8 cellular contexts compared by ENCODE assay signal in genomic region chr11:57791321-57792059, GRCh38. TPM values are rescaled to one million over a fixed set of nuclear protein-coding genes. Genes with fewer than 3 reads are reported as not detected.
DNase-seq lines count a peak whose midpoint lies in the region; TF ChIP-seq lines count a peak whose summit lies in the region.

No MANE protein-coding gene starts in this region.

- H3K79me2 ChIP-seq in Loucy (ENCODE audit: insufficient read depth, low read length) (0 out of 2 replicates have a peak, but pooled peaks cover 5% of the 10 kb centered on the region), Karpas-422 (ENCODE audit: low read length) (no peaks in the 10 kb centered on the region)

- peaks cover 0 to 1% of the 10 kb centered on the region in 2 donors for H3K27me3 Mint-ChIP-seq in CD8-positive, alpha-beta memory T cell

- H3K27ac Mint-ChIP-seq in CD8-positive, alpha-beta memory T cell, result peak overlapping the region; percentile 80 to 99 (median 96)

- peak overlapping the region in 5 of 7 donors; percentile 62 to 76 (median 73) for H3K4me3 Mint-ChIP-seq in CD8-positive, alpha-beta memory T cell

- H3K36me3 ChIP-seq in CD8-positive, alpha-beta memory T cell (ENCODE audit: insufficient read depth, low read length), result no peaks in the 10 kb centered on the region
- peaks cover 3% of the 10 kb centered on the region; the same call in 1 of the 2 replicates for H3K36me3 ChIP-seq in Loucy (ENCODE audit: insufficient read depth, low read length)
- H3K36me3 ChIP-seq in colonic mucosa, result peaks cover 3% of the 10 kb centered on the region
- peaks cover under 1% of the 10 kb centered on the region for H3K36me3 ChIP-seq in neutrophil
- no peaks in the 10 kb centered on the region for H3K36me3 ChIP-seq in Karpas-422 (ENCODE audit: insufficient read depth, low read length)

- H3K9me3 ChIP-seq in CD8-positive, alpha-beta memory T cell (ENCODE audit: low read length), result no peaks in the 10 kb centered on the region
- no peaks in the 10 kb centered on the region for H3K9me3 ChIP-seq in Loucy (ENCODE audit: insufficient read depth, low read depth, low read length)
- no peaks in the 10 kb centered on the region for H3K9me3 ChIP-seq in colonic mucosa
- no peaks in the 10 kb centered on the region for H3K9me3 ChIP-seq in neutrophil
- no peaks in the 10 kb centered on the region for H3K9me3 ChIP-seq in Karpas-422 (ENCODE audit: low read length)

- H3K4me1 Mint-ChIP-seq in CD8-positive, alpha-beta memory T cell, result peaks cover 33 to 36% (median 36%) of the 10 kb centered on the region in 3 donors

- intact Hi-C loops in colonic mucosa (cut with DNase I), result no loop called here

- H2AFZ ChIP-seq in Loucy (ENCODE audit: low read length) (no peak overlapping the region), Karpas-422 (ENCODE audit: low read length) (no peak overlapping the region)

- peak overlapping the region; percentile 7 for H3K4me3 ChIP-seq in CD8-positive, alpha-beta memory T cell (ENCODE audit: low read length)
- H3K4me3 ChIP-seq in Loucy (ENCODE audit: low read length, poor library complexity, severe bottlenecking) (peak overlapping the region; percentile 69), colonic mucosa (no peak overlapping the region), neutrophil (ENCODE audit: low read depth in 1 of 2, low read length in 1 of 2) (peak overlapping the region; percentile 39 to 47), Karpas-422 (ENCODE audit: low read length) (no peak overlapping the region)

- no peak for TF ChIP-seq CTCF in Loucy (conservative IDR thresholded peaks at IDR 0.05; ENCODE audit: low read length)
- no peak for TF ChIP-seq CTCF in colonic mucosa (IDR thresholded peaks at IDR 0.05)
- TF ChIP-seq CTCF in neutrophil (IDR thresholded peaks at IDR 0.05), result no peak

- peaks cover 22% of the 10 kb centered on the region for H3F3A ChIP-seq in Loucy (ENCODE audit: low read depth)

- POLR2A ChIA-PET in CD8-positive, alpha-beta memory T cell (lab: Charles Lee), result no interaction called here

- CTCF ChIA-PET in CD8-positive, alpha-beta memory T cell (lab: Charles Lee), result interaction anchor here (1.0 to 1.6 kb wide), 2 partner anchors 9 to 45 kb away, joined by 3 to 8 read pairs; no protein-coding TSS in a partner anchor

- H3K9me3 Mint-ChIP-seq in CD8-positive, alpha-beta memory T cell, result no peaks in the 10 kb centered on the region

- H3K27ac ChIP-seq in CD8-positive, alpha-beta memory T cell (ENCODE audit: low read depth, low read length), result peak overlapping the region; percentile 13
- H3K27ac ChIP-seq in colonic mucosa, result peak overlapping the region; percentile 85
- H3K27ac ChIP-seq in neutrophil, result peak overlapping the region; percentile 83
- no peak overlapping the region for H3K27ac ChIP-seq in Karpas-422 (ENCODE audit: low read length)

- DNase-seq in CD8-positive, alpha-beta memory T cell, result peak in 1 of 5 donors; percentile 51
- no peak for DNase-seq in colonic mucosa
- no peak for DNase-seq in effector CD4-positive, alpha-beta T cell
- DNase-seq in Karpas-422, result no peak
- DNase-seq in mucosa of gallbladder (ENCODE audit: low spot score), result no peak
- no peak for DNase-seq in COLO668 (lab: John Stamatoyannopoulos, UW; ENCODE audit: unreplicated experiment)

- no peaks in the 10 kb centered on the region for H3K9me2 ChIP-seq in Loucy (replicated peaks; ENCODE audit: low read depth, low read length)
- no peaks in the 10 kb centered on the region for H3K9me2 ChIP-seq in Karpas-422 (replicated peaks; ENCODE audit: insufficient read depth, low read length)

- H3K27me3 ChIP-seq in CD8-positive, alpha-beta memory T cell (ENCODE audit: insufficient read depth, low read length, poor library complexity, severe bottlenecking), result no peaks in the 10 kb centered on the region
- H3K27me3 ChIP-seq in Loucy (ENCODE audit: insufficient read depth, low read length, poor library complexity, severe bottlenecking) (no peaks in the 10 kb centered on the region), colonic mucosa (no peaks in the 10 kb centered on the region), neutrophil (no peaks in the 10 kb centered on the region), Karpas-422 (ENCODE audit: low read length) (no peaks in the 10 kb centered on the region)

- peak overlapping the region; percentile 90 for H3K4me2 ChIP-seq in Loucy (ENCODE audit: low read depth, low read length, poor library complexity, severe bottlenecking)
- H3K4me2 ChIP-seq in Karpas-422 (ENCODE audit: low read depth, low read length, poor library complexity, severe bottlenecking), result no peak overlapping the region

- H3K4me1 ChIP-seq in CD8-positive, alpha-beta memory T cell (ENCODE audit: insufficient read depth, low read length), result peaks cover 37% of the 10 kb centered on the region
- H3K4me1 ChIP-seq in Loucy (ENCODE audit: insufficient read depth, low read length, poor library complexity, severe bottlenecking) (peaks cover 62% of the 10 kb centered on the region), colonic mucosa (peaks cover 30% of the 10 kb centered on the region), neutrophil (ENCODE audit: control insufficient read depth in 1 of 2, insufficient read depth in 1 of 2, low read depth in 1 of 2, low read length in 1 of 2) (peaks cover 36 to 40% of the 10 kb centered on the region in 2 experiments), Karpas-422 (ENCODE audit: low read length) (no peaks in the 10 kb centered on the region)

- H3K36me3 Mint-ChIP-seq in CD8-positive, alpha-beta memory T cell, result peaks cover 0 to 11% (median 4%) of the 10 kb centered on the region in 3 donors

- H3K9ac ChIP-seq in Loucy (ENCODE audit: low read depth, low read length, poor library complexity, severe bottlenecking) (peak overlapping the region; percentile 55), colonic mucosa (ENCODE audit: low read depth in 2 of 2, low read length in 2 of 2) (peak overlapping the region in 1 of 2 donors; percentile 76), Karpas-422 (ENCODE audit: low read length) (no peak overlapping the region)

- no peaks in the 10 kb centered on the region for H4K20me1 ChIP-seq in Loucy (ENCODE audit: insufficient read depth, low read length, poor library complexity, severe bottlenecking)
- no peaks in the 10 kb centered on the region for H4K20me1 ChIP-seq in Karpas-422 (ENCODE audit: insufficient read depth, low read depth, low read length)

RNA-seq across cellular contexts. Expression of gene CTNND1, which starts 29.9 kb away (rescaled TPM):
- 1 to 10 TPM; 3.1 to 4.4 TPM for total RNA-seq in CD8-positive, alpha-beta memory T cell
- polyA plus RNA-seq in CD8-positive, alpha-beta memory T cell, result 0.95 TPM
- 100 to 1,000 TPM; 375 to 416 TPM for total RNA-seq in colonic mucosa
- 5.7 and 6.0 TPM in 2 replicates for total RNA-seq in Karpas-422 (2014; rRNA removed; shearing (Covaris generic); ENCODE audit: low replicate concordance)
- total RNA-seq in mucosa of gallbladder, result 238 TPM

RNA-seq across cellular contexts. Expression of gene BTBD18, which starts 39.9 kb away (rescaled TPM):
- not detected for total RNA-seq in CD8-positive, alpha-beta memory T cell
- 0.89 TPM for polyA plus RNA-seq in CD8-positive, alpha-beta memory T cell
- total RNA-seq in colonic mucosa (not detected), mucosa of gallbladder (not detected)
- total RNA-seq in Karpas-422 (2014; rRNA removed; shearing (Covaris generic); ENCODE audit: low replicate concordance), result not detected in 2 replicates

RNA-seq across cellular contexts. Expression of gene SELENOH, which starts 50.2 kb away (rescaled TPM):
- 100 to 1,000 TPM; 272 to 276 TPM for total RNA-seq in CD8-positive, alpha-beta memory T cell
- 201 TPM for polyA plus RNA-seq in CD8-positive, alpha-beta memory T cell
- 100 to 1,000 TPM in 1 of 2 donors, 10 to 100 TPM in 1; 86.9 to 140 TPM for total RNA-seq in colonic mucosa
- 112 and 172 TPM in 2 replicates for total RNA-seq in Karpas-422 (2014; rRNA removed; shearing (Covaris generic); ENCODE audit: low replicate concordance)
- 120 TPM for total RNA-seq in mucosa of gallbladder

Comparison
In these comparisons a context has a peak if more than half of its experiments do, and no peak if none do; other contexts are left out.
1. H3K4me3 ChIP-seq: peak in CD8-positive, alpha-beta memory T cell (single experiment), Loucy (single experiment) and neutrophil (2 of 2); none in colonic mucosa (single experiment) and Karpas-422 (single experiment).
2. RNA of gene CTNND1, which starts 29.9 kb away (total RNA-seq): 375 to 416 TPM in colonic mucosa and 238 TPM in mucosa of gallbladder (single experiment); 5.7 to 6.0 TPM in Karpas-422 and 3.1 to 4.4 TPM in CD8-positive, alpha-beta memory T cell; every median in the first group is over 10 times any median in the second.